8 cellular contexts compared by ENCODE assay signal in the genomic region with DNA sequence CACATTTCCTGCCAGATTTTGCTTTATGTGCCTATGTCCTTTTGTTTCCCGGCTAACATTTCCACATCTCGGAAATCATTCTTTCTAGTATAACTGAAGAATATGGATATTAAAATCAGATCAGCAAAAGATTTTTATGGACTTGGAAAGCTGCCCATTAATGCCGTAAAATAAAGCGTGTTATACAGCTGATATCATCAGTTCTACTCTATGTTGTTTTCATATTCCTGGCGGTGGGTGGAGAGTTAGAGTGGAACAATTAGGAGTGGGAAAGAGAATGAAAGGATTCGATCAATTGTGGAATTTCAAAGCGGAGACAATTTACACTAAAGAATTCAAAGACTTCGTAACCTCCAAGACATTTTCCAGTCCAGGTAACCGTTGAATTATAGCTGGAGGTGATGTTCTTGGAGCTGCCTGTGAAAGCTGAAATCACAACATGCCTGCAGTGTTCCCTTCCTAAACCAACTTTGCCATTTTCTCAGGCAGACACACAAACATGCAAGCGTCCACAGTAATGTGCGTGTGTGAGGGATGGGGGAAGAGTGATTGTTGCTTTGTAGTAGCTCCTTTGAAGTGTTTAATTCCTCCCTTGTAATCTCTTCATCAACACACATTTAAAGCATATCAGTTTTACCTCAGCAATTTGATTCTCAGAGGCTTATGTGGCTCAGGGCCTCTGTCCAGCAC.
DNase-seq lines count a peak whose midpoint lies in the region; ATAC-seq and TF ChIP-seq lines count a peak whose summit lies in the region.

No MANE protein-coding gene starts in this region.

- peak overlapping the region; percentile 95 for H2BK15ac ChIP-seq in IMR-90 (ENCODE audit: low read depth, low read length)

- H3K4ac ChIP-seq in IMR-90 (ENCODE audit: low read depth, low read length) = peak overlapping the region; percentile 98

- H4K91ac ChIP-seq in IMR-90 (ENCODE audit: insufficient read depth, low read depth, low read length) = peak overlapping the region; percentile 98

- dilution Hi-C loops in IMR-90 (cut with HindIII; ENCODE audit: low sequenced_read_pairs, unreplicated experiment) = no loop called here

- H3K36me3 ChIP-seq in IMR-90 (ENCODE audit: control insufficient read depth, insufficient read depth, low read length) = no peaks in the 10 kb centered on the region
- no peaks in the 10 kb centered on the region for H3K36me3 ChIP-seq in muscle layer of colon (ENCODE audit: insufficient read depth, low read length)

- H3K9ac ChIP-seq in IMR-90 (ENCODE audit: low read depth, low read length) = peak overlapping the region; percentile 96
- peak overlapping the region; percentile 55 for H3K9ac ChIP-seq in muscle layer of colon (ENCODE audit: low read length)

- peak overlapping the region; percentile 99 for H2BK20ac ChIP-seq in IMR-90 (ENCODE audit: low read depth, low read length)

- peak; percentile 1 for ATAC-seq in IMR-90 (ENCODE audit: low read depth)

- H4K8ac ChIP-seq in IMR-90 (ENCODE audit: low read depth in 2 of 2, low read length in 2 of 2) = peak overlapping the region; percentile 98 to 99

- peak overlapping the region; percentile 32 for H2AK9ac ChIP-seq in IMR-90 (replicated peaks; ENCODE audit: low read depth, low read length, poor library complexity)

- peak overlapping the region; percentile 93 for H3K14ac ChIP-seq in IMR-90 (replicated peaks; ENCODE audit: low read depth, low read length)

- no CpG with 5 or more reads among the region's 11 CpGs for WGBS in IMR-90 (ENCODE audit: extremely low coverage in 2 of 2, insufficient read length in 1 of 2), 2 experiments

- H3K4me2 ChIP-seq in IMR-90 (ENCODE audit: low read depth, low read length) = peak overlapping the region; percentile 86

- peak overlapping the region; percentile 98 for H2AK5ac ChIP-seq in IMR-90 (ENCODE audit: low read depth, low read length)

- H2BK5ac ChIP-seq in IMR-90 (ENCODE audit: low read depth, low read length, poor library complexity, severe bottlenecking) = peak overlapping the region; percentile 99

- no peak; the same call in 1 of the 2 replicates for TF ChIP-seq POLR2A in IMR-90 (IDR thresholded peaks at IDR 0.05; ENCODE audit: low read depth, low read length)

- H3K4me3 ChIP-seq in AG04449 (ENCODE audit: low read depth, low read length) = peak overlapping the region; percentile 26
- no peak overlapping the region for H3K4me3 ChIP-seq in IMR-90 (ENCODE audit: insufficient read depth, low read depth, low read length)
- H3K4me3 ChIP-seq in muscle layer of colon (ENCODE audit: low read depth in 1 of 2, low read length in 2 of 2) = peak overlapping the region; percentile 42 to 58

- CTCF ChIA-PET in AG04449 (lab: Yijun Ruan, JAX) = interaction anchor here (0.7 to 1.6 kb wide), 2 partner anchors 92 to 240 kb away, joined by 3 to 4 read pairs; no protein-coding TSS in a partner anchor
- CTCF ChIA-PET in IMR-90 (lab: Yijun Ruan, JAX) = interaction anchor here (0.6 kb wide), 1 partner anchor 18 kb away, joined by 3 read pairs; no protein-coding TSS in a partner anchor
- CTCF ChIA-PET in HEK293T (lab: Yijun Ruan, JAX) = interaction anchor here (1.2 to 1.3 kb wide), 2 partner anchors 48 to 92 kb away, joined by 4 read pairs; no protein-coding TSS in a partner anchor

- H3K23ac ChIP-seq in IMR-90 (ENCODE audit: low read depth, low read length) = peak overlapping the region; percentile 99

- H3K27me3 ChIP-seq in IMR-90 (ENCODE audit: control insufficient read depth, insufficient read depth, low read length) = no peaks in the 10 kb centered on the region
- H3K27me3 ChIP-seq in muscle layer of colon (ENCODE audit: control insufficient read depth in 1 of 2, insufficient read depth in 2 of 2, low read length in 2 of 2) = no peaks in the 10 kb centered on the region

- H3K18ac ChIP-seq in IMR-90 (ENCODE audit: low read depth, low read length) = peak overlapping the region; percentile 99

- TF ChIP-seq CTCF in AG04449 (IDR thresholded peaks at IDR 0.05; ENCODE audit: insufficient read depth, low read length, missing control alignments) (no peak), IMR-90 (conservative IDR thresholded peaks at IDR 0.05; ENCODE audit: low read depth, low read length) (no peak)

- H3K4me1 ChIP-seq in IMR-90 (ENCODE audit: control insufficient read depth, insufficient read depth, low read length) = peaks cover 20% of the 10 kb centered on the region
- peaks cover 58% of the 10 kb centered on the region for H3K4me1 ChIP-seq in muscle layer of colon (ENCODE audit: insufficient read depth, low read length)

- H4K20me1 ChIP-seq in IMR-90 (ENCODE audit: insufficient read depth, low read length) = no peaks in the 10 kb centered on the region

- H3K9me3 ChIP-seq in IMR-90 (ENCODE audit: control insufficient read depth, insufficient read depth, low read length) (no peaks in the 10 kb centered on the region), muscle layer of colon (ENCODE audit: low read length) (no peaks in the 10 kb centered on the region)

- H3K9me1 ChIP-seq in IMR-90 (ENCODE audit: insufficient read depth, low read length) = peaks cover 10% of the 10 kb centered on the region

- in situ Hi-C loops in IMR-90 (cut with MboI; ENCODE audit: low sequenced_read_pairs) = loop anchor here (5.0 kb wide), 1 partner anchor 45 kb away; no protein-coding TSS in a partner anchor

- POLR2A ChIA-PET in AG04449 (lab: Yijun Ruan, JAX) = no interaction called here
- POLR2A ChIA-PET in IMR-90 (lab: Charles Lee; ENCODE audit: unreplicated experiment) = interaction anchor here (0.5 to 0.7 kb wide), 2 partner anchors 91 to 108 kb away, joined by 3 to 4 read pairs; no protein-coding TSS in a partner anchor
- POLR2A ChIA-PET in HEK293T (lab: Yijun Ruan, JAX) = interaction anchor here (0.7 to 1.9 kb wide), 5 partner anchors 34 to 92 kb away, joined by 3 to 5 read pairs (median 3); no protein-coding TSS in a partner anchor

- H3K27ac ChIP-seq in IMR-90 (ENCODE audit: insufficient read depth, low read length) (peak overlapping the region; percentile 99), cingulate gyrus (ENCODE audit: low read depth, low read length) (peak overlapping the region; percentile 32), muscle layer of colon (ENCODE audit: low read depth, low read length) (peak overlapping the region; percentile 92)

- peak overlapping the region; percentile 98 for H3K56ac ChIP-seq in IMR-90 (ENCODE audit: extremely low read depth, insufficient read depth, low read length)

- peak overlapping the region; percentile 98 for H2BK120ac ChIP-seq in IMR-90 (ENCODE audit: low read depth, low read length)

- H3K79me1 ChIP-seq in IMR-90 (ENCODE audit: low read depth in 1 of 2, low read length in 2 of 2) = peaks cover 4 to 5% of the 10 kb centered on the region in 2 experiments; a peak in 3 of 4 replicates

- no TSS peak for BruUV-seq in IMR-90 (replicated peaks; lab: Mats Ljungman, UMichigan)

- peak overlapping the region; percentile 100 for H4K5ac ChIP-seq in IMR-90 (ENCODE audit: low read depth, low read length)

- peak overlapping the region; percentile 72 for H2AFZ ChIP-seq in IMR-90 (replicated peaks; ENCODE audit: low read length, poor library complexity)

- intact Hi-C loops in IMR-90 (cut with micrococcal nuclease) = loop anchor here (1.0 to 2.0 kb wide), 2 partner anchors 32 to 88 kb away; no protein-coding TSS in a partner anchor

- no peak for DNase-seq in AG04449 (ENCODE audit: low read depth, low spot score)
- peak; percentile 55 for DNase-seq in IMR-90
- DNase-seq in cerebellar nuclear complex (lab: John Stamatoyannopoulos, UW) = no peak
- DNase-seq in activated effector memory CD4-positive, alpha-beta T cell treated with Interleukin-2 at 50 U/mL for 16 hours = no peak
- no peak for DNase-seq in DMS 273 treated with DMSO at 0.1 percent for 48 hours (lab: John Stamatoyannopoulos, UW)
- no peak for DNase-seq in HEK293T (ENCODE audit: extremely low spot score)

- no peak for TF ChIP-seq RAD21 in IMR-90 (IDR thresholded peaks at IDR 0.05; ENCODE audit: low read length)

TF ChIP-seq in IMR-90, 13 proteins besides CTCF, POLR2A, EP300 and RAD21 (continues in another document):
- TF ChIP-seq SMC3 (IDR thresholded peaks at IDR 0.05; ENCODE audit: low read depth, low read length) = no peak
- TF ChIP-seq MXI1 (IDR thresholded peaks at IDR 0.05; ENCODE audit: borderline replicate concordance, low read depth, low read length) = no peak
- TF ChIP-seq FOS (IDR thresholded peaks at IDR 0.05; ENCODE audit: low read depth, low read length) = no peak
- TF ChIP-seq RCOR1 (IDR thresholded peaks at IDR 0.05; ENCODE audit: insufficient replicate concordance, low read length) = no peak
- TF ChIP-seq RFX5 (IDR thresholded peaks at IDR 0.05; ENCODE audit: low read depth, low read length) = no peak
- no peak for TF ChIP-seq CHD1 (IDR thresholded peaks at IDR 0.05; ENCODE audit: low read depth, low read length)
- no peak for TF ChIP-seq CEBPB (IDR thresholded peaks at IDR 0.05; ENCODE audit: low read depth, low read length)
- TF ChIP-seq MAZ (IDR thresholded peaks at IDR 0.05; ENCODE audit: borderline replicate concordance, low read depth, low read length) = no peak
- no peak for TF ChIP-seq NFE2L2 (IDR thresholded peaks at IDR 0.05; ENCODE audit: low read depth, low read length)

TF ChIP-seq in HEK293T, 16 proteins besides CTCF, POLR2A, EP300 and RAD21:
- TF ChIP-seq SUZ12 (IDR thresholded peaks at IDR 0.05) (no peak), ARNT (IDR thresholded peaks at IDR 0.05) (no peak), TARDBP (IDR thresholded peaks at IDR 0.05) (no peak), FOXA1 (IDR thresholded peaks at IDR 0.05) (no peak), ZNF384 (IDR thresholded peaks at IDR 0.05) (no peak), FOXK2 (IDR thresholded peaks at IDR 0.05) (no peak), L3MBTL2 (conservative IDR thresholded peaks at IDR 0.05) (no peak), HDGF (IDR thresholded peaks at IDR 0.05; ENCODE audit: borderline replicate concordance) (no peak), BHLHE40 (IDR thresholded peaks at IDR 0.05; ENCODE audit: borderline replicate concordance) (no peak), FOXM1 (IDR thresholded peaks at IDR 0.05; ENCODE audit: borderline replicate concordance) (no peak), SP1 (IDR thresholded peaks at IDR 0.05) (no peak), NFRKB (IDR thresholded peaks at IDR 0.05) (no peak), ELF4 (IDR thresholded peaks at IDR 0.05) (no peak), LEF1 (IDR thresholded peaks at IDR 0.05; ENCODE audit: borderline replicate concordance) (no peak), CTBP1 (IDR thresholded peaks at IDR 0.05; ENCODE audit: borderline replicate concordance) (no peak)
- TF ChIP-seq, protein P1, sequence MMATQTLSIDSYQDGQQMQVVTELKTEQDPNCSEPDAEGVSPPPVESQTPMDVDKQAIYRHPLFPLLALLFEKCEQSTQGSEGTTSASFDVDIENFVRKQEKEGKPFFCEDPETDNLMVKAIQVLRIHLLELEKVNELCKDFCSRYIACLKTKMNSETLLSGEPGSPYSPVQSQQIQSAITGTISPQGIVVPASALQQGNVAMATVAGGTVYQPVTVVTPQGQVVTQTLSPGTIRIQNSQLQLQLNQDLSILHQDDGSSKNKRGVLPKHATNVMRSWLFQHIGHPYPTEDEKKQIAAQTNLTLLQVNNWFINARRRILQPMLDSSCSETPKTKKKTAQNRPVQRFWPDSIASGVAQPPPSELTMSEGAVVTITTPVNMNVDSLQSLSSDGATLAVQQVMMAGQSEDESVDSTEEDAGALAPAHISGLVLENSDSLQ (IDR thresholded peaks at IDR 0.05) = no peak

Comparison
In these comparisons a context has a peak if more than half of its experiments do, and no peak if none do; other contexts are left out.
1. H3K27ac ChIP-seq: peak in every context shown above with its lines; median percentile 99 in IMR-90; 92 in muscle layer of colon; 32 in cingulate gyrus.